In the genomic region with DNA sequence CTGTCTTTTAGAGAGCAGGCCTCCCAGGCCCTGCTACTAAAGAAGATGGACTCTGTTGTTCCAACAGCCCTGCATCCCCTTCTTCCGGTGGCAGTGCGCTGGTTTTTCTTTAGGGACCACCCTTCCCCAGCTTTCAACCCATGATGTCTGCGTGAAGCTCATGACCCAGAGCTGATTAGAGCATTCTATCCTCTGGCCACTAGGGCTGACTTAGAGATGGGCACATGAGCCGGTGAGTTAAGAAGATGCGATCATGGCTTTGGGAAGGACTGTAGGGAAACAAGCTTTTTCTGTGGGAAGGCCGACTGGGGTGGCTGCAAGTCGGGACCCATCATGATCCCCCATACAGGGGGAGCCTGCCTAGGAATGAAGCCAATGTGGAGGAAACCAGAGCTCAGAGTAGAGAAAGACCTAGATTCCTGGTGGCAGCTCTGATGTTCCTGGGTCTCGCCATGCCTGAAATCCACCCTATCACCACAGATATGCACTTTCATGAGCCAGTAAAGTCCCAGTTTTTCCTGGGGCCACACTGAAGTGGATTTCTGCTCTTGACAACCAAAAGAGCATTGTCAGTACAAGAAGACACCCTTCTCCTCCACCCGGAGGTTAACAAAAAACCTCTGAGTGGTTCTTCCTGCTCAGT, we compare ENCODE assay signal across 16 cellular contexts. TPM values are rescaled to one million over a fixed set of nuclear protein-coding genes. Genes with fewer than 3 reads are reported as not detected.
A peak's percentile ranks its signal among the peaks of the same experiment; 100 is the strongest.
DNase-seq lines count a peak whose midpoint lies in the region; ATAC-seq and TF ChIP-seq lines count a peak whose summit lies in the region.
"Had no signal": no experiment of that assay in that cellular context is flagged by ENCODE, and none has a peak within 500 bp of the region (broad histone marks: within the 10 kb centered on the region; RNA-seq: fewer than 3 reads in every experiment).

No MANE protein-coding gene starts in this region.

- no peak for ATAC-seq in GM19467 (IDR thresholded peaks at IDR 0.05; ENCODE audit: unreplicated experiment)
- ATAC-seq in left lobe of liver = no peak
- ATAC-seq: natural killer cell; sciatic nerve; stimulated activated naive CD8-positive, alpha-beta T cell treated with anti-CD3 and anti-CD28 coated beads, Interleukin-15, Interleukin-2, amounts not matched to agents 100 U/mL and 50 U/mL, for 24 hours; WTC11 had no signal

- H3K79me2 ChIP-seq in DOHH2 (ENCODE audit: control insufficient read depth, low read length) = no peaks in the 10 kb centered on the region

- H3K9me2 ChIP-seq in DOHH2 (replicated peaks; ENCODE audit: control insufficient read depth, low read length) = no peaks in the 10 kb centered on the region

- H3F3A ChIP-seq in DOHH2 (ENCODE audit: control insufficient read depth, insufficient read depth) = no peaks in the 10 kb centered on the region

- no peak overlapping the region for H3K4me3 Mint-ChIP-seq in neural crest cell
- H3K4me3 Mint-ChIP-seq: central memory CD8-positive, alpha-beta T cell; natural killer cell; WTC11 had no signal

- H3K36me3 Mint-ChIP-seq in neural crest cell (ENCODE audit: low read depth) = no peaks in the 10 kb centered on the region
- H3K36me3 Mint-ChIP-seq: natural killer cell had no signal

- H3K4me1 ChIP-seq in DOHH2 (ENCODE audit: control insufficient read depth, low read length) = no peaks in the 10 kb centered on the region
- H3K4me1 ChIP-seq in vagina = peaks cover 20% of the 10 kb centered on the region

- H3K4me3 ChIP-seq in DOHH2 (ENCODE audit: low read length) (no peak overlapping the region), brain microvascular endothelial cell (ENCODE audit: low read depth, low read length) (no peak overlapping the region), vagina (no peak overlapping the region)
- H3K4me3 ChIP-seq: heart right ventricle had no signal

- H4K20me1 ChIP-seq in DOHH2 (ENCODE audit: control insufficient read depth, insufficient read depth, low read depth, low read length) = no peaks in the 10 kb centered on the region

- no peak overlapping the region for H3K27ac Mint-ChIP-seq in neural crest cell (ENCODE audit: unreplicated experiment)
- H3K27ac Mint-ChIP-seq: natural killer cell, WTC11 had no signal

- H3K9me3 ChIP-seq in DOHH2 (ENCODE audit: control insufficient read depth, insufficient read depth, low read length) (no peaks in the 10 kb centered on the region), vagina (no peaks in the 10 kb centered on the region)

- H3K27me3 ChIP-seq in DOHH2 (ENCODE audit: control insufficient read depth, low read length) (no peaks in the 10 kb centered on the region; the same call in 1 of the 2 replicates), brain microvascular endothelial cell (replicated peaks) (no peaks in the 10 kb centered on the region), vagina (no peaks in the 10 kb centered on the region)

- TF ChIP-seq POLR2A in vagina (IDR thresholded peaks at IDR 0.05) = no peak

- no peaks in the 10 kb centered on the region for H3K4me1 Mint-ChIP-seq in neural crest cell

- TF ChIP-seq CTCF in DOHH2 (IDR thresholded peaks at IDR 0.05; ENCODE audit: low read depth, low read length, poor library complexity, severe bottlenecking) = peak; percentile 49
- peak; percentile 57 for TF ChIP-seq CTCF in brain microvascular endothelial cell (IDR thresholded peaks at IDR 0.05; ENCODE audit: low read depth, low read length, missing control alignments)
- TF ChIP-seq CTCF in neural crest cell (conservative IDR thresholded peaks at IDR 0.05) = peak; percentile 34
- no peak for TF ChIP-seq CTCF in vagina (IDR thresholded peaks at IDR 0.05)

- no peaks in the 10 kb centered on the region for H3K9me3 Mint-ChIP-seq in neural crest cell
- H3K9me3 Mint-ChIP-seq: central memory CD8-positive, alpha-beta T cell; natural killer cell had no signal

- H3K36me3 ChIP-seq in DOHH2 (ENCODE audit: control insufficient read depth, low read length) (no peaks in the 10 kb centered on the region), brain microvascular endothelial cell (replicated peaks) (no peaks in the 10 kb centered on the region), vagina (no peaks in the 10 kb centered on the region)
- H3K36me3 ChIP-seq: heart right ventricle had no signal

- H3K4me2 ChIP-seq in DOHH2 (ENCODE audit: low read length) = no peak overlapping the region

- DNase-seq in HT1080 (ENCODE audit: low read depth) (peak; percentile 37), brain microvascular endothelial cell (no peak), neural crest cell (ENCODE audit: low read depth, low spot score) (no peak), hepatic stellate cell (ENCODE audit: low spot score) (no peak), vagina (ENCODE audit: extremely low spot score in 2 of 2) (no peak), left lobe of liver (ENCODE audit: low spot score) (no peak)
- DNase-seq: activated naive CD4-positive, alpha-beta T cell treated with Interleukin-2 at 50 U/mL for 16 hours; heart right ventricle; natural killer cell; NCI-H1436; stimulated activated naive CD8-positive, alpha-beta T cell treated with anti-CD3 and anti-CD28 coated beads, Interleukin-15, Interleukin-2, amounts not matched to agents 100 U/mL and 50 U/mL, for 24 hours had no signal

- H3K27me3 Mint-ChIP-seq in neural crest cell (ENCODE audit: low read depth) = no peaks in the 10 kb centered on the region

- no peak overlapping the region for H3K27ac ChIP-seq in DOHH2 (ENCODE audit: low read depth, low read length)
- H3K27ac ChIP-seq in brain microvascular endothelial cell = no peak overlapping the region
- H3K27ac ChIP-seq in vagina = no peak overlapping the region

- in situ Hi-C loops in brain microvascular endothelial cell (cut with HindIII; ENCODE audit: low pct_ligation_motif_present, low sequenced_read_pairs) = no loop called here

- intact Hi-C loops in vagina (cut with DNase I) = no loop called here

RNA-seq across cellular contexts. Expression of a gene that starts 29.1 kb away (rescaled TPM):
- total RNA-seq in HT1080 (2014; rRNA removed; shearing (Covaris generic)) = 20.6 and 21.4 TPM in 2 replicates
- polyA plus RNA-seq in HT1080 (2015; cell fraction: cytosol; rRNA removed) = 46.1 and 53.8 TPM in 2 replicates
- 168 and 190 TPM in 2 replicates for polyA plus RNA-seq in HT1080 (2015; cell fraction: nucleus; rRNA removed)
- total RNA-seq in neural crest cell (57.3 and 58.7 TPM in 2 replicates), vagina (49.4 TPM), left lobe of liver (25.7 TPM)

Comparison
In these comparisons a context has a peak if more than half of its experiments do, and no peak if none do; other contexts are left out.
1. CTCF ChIP-seq: peak in DOHH2 (single experiment), brain microvascular endothelial cell (single experiment) and neural crest cell (single experiment); none in vagina (0 of 3).